ENCODE assay signal across 11 cellular contexts in genomic region chr20:14406495-14406894, GRCh38.
DNase-seq lines count a peak whose midpoint lies in the region; ATAC-seq and TF ChIP-seq lines count a peak whose summit lies in the region.
"Had no signal": no experiment of that assay in that cellular context is flagged by ENCODE, and none has a peak within 500 bp of the region (broad histone marks: within the 10 kb centered on the region; RNA-seq: fewer than 3 reads in every experiment).

No MANE protein-coding gene starts in this region.

- no peak for DNase-seq in RWPE2 (ENCODE audit: low spot score)
- peak; percentile 91 for DNase-seq in kidney glomerular epithelial cell (lab: John Stamatoyannopoulos, UW)
- no peak for DNase-seq in T-helper 2 cell
- DNase-seq in esophagus squamous epithelium (lab: John Stamatoyannopoulos, UW), result no peak
- DNase-seq in NCI-H2029 treated with DMSO at 0.1 percent for 48 hours (lab: John Stamatoyannopoulos, UW), result no peak
- DNase-seq in NCI-H82 treated with DMSO at 0.1 percent for 48 hours (lab: John Stamatoyannopoulos, UW; ENCODE audit: unreplicated experiment), result no peak
- DNase-seq: activated effector memory CD4-positive, alpha-beta T cell treated with Interleukin-2 at 50 U/mL for 16 hours; NCI-H526; right lobe of liver had no signal

- TF ChIP-seq CTCF in RWPE2 (IDR thresholded peaks at IDR 0.05; ENCODE audit: poor library complexity, severe bottlenecking) (no peak), esophagus squamous epithelium (IDR thresholded peaks at IDR 0.05) (no peak)

- H3K36me3 ChIP-seq in RWPE2 (ENCODE audit: low read depth), result no peaks in the 10 kb centered on the region
- H3K36me3 ChIP-seq in esophagus squamous epithelium, result no peaks in the 10 kb centered on the region
- H3K36me3 ChIP-seq: right lobe of liver had no signal

- intact Hi-C loops in esophagus squamous epithelium (cut with DNase I), result no loop called here

- H3K4me3 ChIP-seq in RWPE2 (ENCODE audit: severe bottlenecking) (no peak overlapping the region), esophagus squamous epithelium (no peak overlapping the region)
- H3K4me3 ChIP-seq: right lobe of liver had no signal

- no peak for TF ChIP-seq POLR2A in esophagus squamous epithelium (IDR thresholded peaks at IDR 0.05)

- H3K9me3 ChIP-seq in RWPE2 (ENCODE audit: severe bottlenecking) (no peaks in the 10 kb centered on the region), esophagus squamous epithelium (no peaks in the 10 kb centered on the region)
- H3K9me3 ChIP-seq: right lobe of liver had no signal

- H3K4me1 ChIP-seq in RWPE2 (ENCODE audit: insufficient read depth, poor library complexity, severe bottlenecking) (peaks cover 17% of the 10 kb centered on the region), esophagus squamous epithelium (no peaks in the 10 kb centered on the region)

- H3K27ac ChIP-seq in RWPE2 (ENCODE audit: poor library complexity, severe bottlenecking) (peak overlapping the region; percentile 55), esophagus squamous epithelium (no peak overlapping the region)
- H3K27ac ChIP-seq: right lobe of liver had no signal

- H3K27me3 ChIP-seq in RWPE2 (ENCODE audit: insufficient read depth, poor library complexity, severe bottlenecking) (no peaks in the 10 kb centered on the region), esophagus squamous epithelium (no peaks in the 10 kb centered on the region)
- H3K27me3 ChIP-seq: right lobe of liver had no signal

- ATAC-seq in GM18511 (IDR thresholded peaks at IDR 0.05; ENCODE audit: unreplicated experiment) (peak; percentile 64), HG03135 (IDR thresholded peaks at IDR 0.05; ENCODE audit: unreplicated experiment) (peak; percentile 76), RWPE2 (ENCODE audit: low read depth) (peak; percentile 97)
